1 cellular context compared by ENCODE assay signal in the genomic region with DNA sequence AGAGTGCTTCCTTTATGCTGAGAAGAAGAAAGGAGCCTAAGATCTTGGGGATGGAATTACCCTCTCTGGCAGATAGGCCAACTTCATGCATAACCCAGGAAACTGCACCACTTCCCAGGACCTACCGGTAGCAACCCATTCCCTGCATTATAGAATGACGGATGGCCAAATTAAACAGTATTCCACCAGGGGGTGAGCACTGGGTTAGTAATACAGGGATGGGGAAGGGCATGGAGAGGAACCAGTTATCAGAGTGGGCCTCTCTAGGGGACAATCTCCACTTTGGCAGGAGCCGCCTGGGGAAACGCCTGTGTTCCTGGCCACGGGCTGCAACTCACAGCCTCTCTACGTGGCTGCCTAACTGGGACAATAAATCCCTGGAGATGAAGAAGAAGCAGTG.
TF ChIP-seq lines count a peak whose summit lies in the region.

No MANE protein-coding gene starts in this region.

TF ChIP-seq in HepG2, 621 proteins besides CTCF, POLR2A, EP300 and RAD21:
- TF ChIP-seq, protein P1, sequence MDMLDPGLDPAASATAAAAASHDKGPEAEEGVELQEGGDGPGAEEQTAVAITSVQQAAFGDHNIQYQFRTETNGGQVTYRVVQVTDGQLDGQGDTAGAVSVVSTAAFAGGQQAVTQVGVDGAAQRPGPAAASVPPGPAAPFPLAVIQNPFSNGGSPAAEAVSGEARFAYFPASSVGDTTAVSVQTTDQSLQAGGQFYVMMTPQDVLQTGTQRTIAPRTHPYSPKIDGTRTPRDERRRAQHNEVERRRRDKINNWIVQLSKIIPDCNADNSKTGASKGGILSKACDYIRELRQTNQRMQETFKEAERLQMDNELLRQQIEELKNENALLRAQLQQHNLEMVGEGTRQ (IDR thresholded peaks at IDR 0.05; ENCODE audit: low read depth, low read length) = no peak
- TF ChIP-seq, protein P1 (CRISPR knock-in tag; IDR thresholded peaks at IDR 0.05; ENCODE audit: borderline replicate concordance) = no peak
- TF ChIP-seq DR1 (CRISPR knock-in tag; IDR thresholded peaks at IDR 0.05) = no peak
- TF ChIP-seq CBX5 (CRISPR knock-in tag; IDR thresholded peaks at IDR 0.05; ENCODE audit: borderline replicate concordance) = no peak
- TF ChIP-seq ZNF850 (CRISPR knock-in tag; conservative IDR thresholded peaks at IDR 0.05) = no peak
- no peak for TF ChIP-seq ZNF747 (CRISPR knock-in tag; IDR thresholded peaks at IDR 0.05; ENCODE audit: borderline replicate concordance)
- TF ChIP-seq MAFF (IDR thresholded peaks at IDR 0.05; ENCODE audit: low read depth, low read length) = no peak
- no peak for TF ChIP-seq CC2D1A (CRISPR knock-in tag; IDR thresholded peaks at IDR 0.05)
- TF ChIP-seq THYN1 (CRISPR knock-in tag; IDR thresholded peaks at IDR 0.05; ENCODE audit: borderline replicate concordance, low read depth) = no peak
- TF ChIP-seq NFKBIZ (CRISPR knock-in tag; IDR thresholded peaks at IDR 0.05) = no peak
- TF ChIP-seq, protein P2, sequence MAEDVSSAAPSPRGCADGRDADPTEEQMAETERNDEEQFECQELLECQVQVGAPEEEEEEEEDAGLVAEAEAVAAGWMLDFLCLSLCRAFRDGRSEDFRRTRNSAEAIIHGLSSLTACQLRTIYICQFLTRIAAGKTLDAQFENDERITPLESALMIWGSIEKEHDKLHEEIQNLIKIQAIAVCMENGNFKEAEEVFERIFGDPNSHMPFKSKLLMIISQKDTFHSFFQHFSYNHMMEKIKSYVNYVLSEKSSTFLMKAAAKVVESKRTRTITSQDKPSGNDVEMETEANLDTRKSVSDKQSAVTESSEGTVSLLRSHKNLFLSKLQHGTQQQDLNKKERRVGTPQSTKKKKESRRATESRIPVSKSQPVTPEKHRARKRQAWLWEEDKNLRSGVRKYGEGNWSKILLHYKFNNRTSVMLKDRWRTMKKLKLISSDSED (CRISPR knock-in tag; IDR thresholded peaks at IDR 0.05) = no peak
